ENCODE assay signal across 22 cellular contexts in genomic region chr13:110505594-110505993, GRCh38. TPM values are rescaled to one million over a fixed set of nuclear protein-coding genes. Genes with fewer than 3 reads are reported as not detected.
A peak's percentile ranks its signal among the peaks of the same experiment; 100 is the strongest.
DNase-seq lines count a peak whose midpoint lies in the region; TF ChIP-seq lines count a peak whose summit lies in the region.
"Had no signal": no experiment of that assay in that cellular context is flagged by ENCODE, and none has a peak within 500 bp of the region (broad histone marks: within the 10 kb centered on the region; RNA-seq: fewer than 3 reads in every experiment).

No MANE protein-coding gene starts in this region.

- no peak for TF ChIP-seq EP300 in SK-N-SH (IDR thresholded peaks at IDR 0.05; ENCODE audit: borderline replicate concordance in 1 of 2, low read depth in 1 of 2, low read length in 1 of 2)

- H4K20me1 ChIP-seq in SK-N-SH (ENCODE audit: insufficient read depth), result no peaks in the 10 kb centered on the region

- H3K27me3 Mint-ChIP-seq in endodermal cell (ENCODE audit: insufficient read depth) (no peaks in the 10 kb centered on the region), osteocyte (ENCODE audit: unreplicated experiment) (no peaks in the 10 kb centered on the region)

- H3K9me3 Mint-ChIP-seq in endodermal cell, result no peaks in the 10 kb centered on the region
- no peaks in the 10 kb centered on the region for H3K9me3 Mint-ChIP-seq in osteocyte (ENCODE audit: unreplicated experiment)

- H3K36me3 ChIP-seq in left ventricle myocardium inferior (peaks cover 85% of the 10 kb centered on the region), endodermal cell (ENCODE audit: control insufficient read depth, insufficient read depth, low read length) (peaks cover 93% of the 10 kb centered on the region), tibial artery (peaks cover 69 to 97% (median 91%) of the 10 kb centered on the region in 3 donors), SK-N-SH (replicated peaks in 1 of 2; ENCODE audit: control insufficient read depth in 1 of 2, insufficient read depth in 2 of 2, low read length in 1 of 2) (peaks cover 40 to 44% of the 10 kb centered on the region in 2 experiments)

- no peak overlapping the region for H2AFZ ChIP-seq in SK-N-SH (ENCODE audit: low read depth)
- H2AFZ ChIP-seq: GM23248 had no signal

- CTCF ChIA-PET in SK-N-SH (lab: Yijun Ruan, JAX), result no interaction called here

- peak overlapping the region; percentile 18 for H3K27ac Mint-ChIP-seq in endodermal cell
- peak overlapping the region; percentile 3 for H3K27ac Mint-ChIP-seq in osteocyte (ENCODE audit: unreplicated experiment)
- H3K27ac Mint-ChIP-seq: CD8-positive, alpha-beta memory T cell had no signal

- H3K4me1 Mint-ChIP-seq in endodermal cell, result no peaks in the 10 kb centered on the region
- H3K4me1 Mint-ChIP-seq in osteocyte (ENCODE audit: unreplicated experiment), result peaks cover 41% of the 10 kb centered on the region
- H3K4me1 Mint-ChIP-seq: CD8-positive, alpha-beta memory T cell had no signal

- H3K9ac ChIP-seq in endodermal cell (ENCODE audit: extremely low read depth, low read length, poor library complexity, severe bottlenecking) (no peak overlapping the region), SK-N-SH (no peak overlapping the region)
- H3K9ac ChIP-seq: GM23248 had no signal

- H3K4me2 ChIP-seq in SK-N-SH, result no peak overlapping the region

- H3F3A ChIP-seq in SK-N-SH (replicated peaks; ENCODE audit: insufficient read depth), result peaks cover 5% of the 10 kb centered on the region

- DNase-seq in left ventricle myocardium inferior, result no peak
- no peak for DNase-seq in cardiac septum (ENCODE audit: low spot score)
- no peak for DNase-seq in endodermal cell
- DNase-seq in osteocyte (ENCODE audit: extremely low spot score, unreplicated experiment), result no peak
- DNase-seq in tibial artery, result no peak
- DNase-seq in SK-N-SH, result no peak
- DNase-seq in SKM-1 treated with dmso at 0.1 percent for 144 hours (lab: John Stamatoyannopoulos, UW; ENCODE audit: unreplicated experiment), result no peak
- DNase-seq in stimulated activated CD4-positive, alpha-beta T cell treated with anti-CD3 and anti-CD28 coated beads, Interleukin-4, amount 100 ng/mL, for 1 hour, result no peak
- DNase-seq: AML-193; C1 segment of cervical spinal cord; CD8-positive, alpha-beta memory T cell; DMS79; GM23248; HCEC 1CT; IMR-90; NCI-H1105; NCI-H146; NCI-H2029; NCI-H2227 treated with DMSO at 0.1 percent for 48 hours; NCI-H510A treated with DMSO at 0.1 percent for 48 hours; NCI-H748 treated with DMSO at 0.1 percent for 48 hours; NK-92 treated with Interleukin-12 subunit alpha and Interleukin-12 subunit beta, amount 100 ng/mL, for 24 hours had no signal

- H3K9me3 ChIP-seq in left ventricle myocardium inferior (replicated peaks) (no peaks in the 10 kb centered on the region), endodermal cell (ENCODE audit: control insufficient read depth, low read length) (no peaks in the 10 kb centered on the region), tibial artery (no peaks in the 10 kb centered on the region), SK-N-SH (no peaks in the 10 kb centered on the region)

- H3K27ac ChIP-seq in left ventricle myocardium inferior (replicated peaks) (peak overlapping the region; percentile 92), endodermal cell (ENCODE audit: low read depth, low read length) (no peak overlapping the region), tibial artery (peak overlapping the region; percentile 46 to 79), SK-N-SH (ENCODE audit: low read depth in 2 of 2, low read length in 1 of 2) (no peak overlapping the region)
- H3K27ac ChIP-seq: GM23248 had no signal

- 94 to 100% methylated on average over 3 to 10 of the region's 10 CpGs for whole genome bisulfite sequencing in endodermal cell (ENCODE audit: insufficient coverage in 1 of 2, insufficient read length in 1 of 2), 2 experiments
- WGBS in SK-N-SH (ENCODE audit: low lambda C conversion rate), result 80% methylated on average over 2 of the region's 10 CpGs

- H3K36me3 Mint-ChIP-seq in endodermal cell (ENCODE audit: low read depth), result peaks cover 91% of the 10 kb centered on the region
- H3K36me3 Mint-ChIP-seq in osteocyte (ENCODE audit: unreplicated experiment), result peaks cover 69% of the 10 kb centered on the region
- H3K36me3 Mint-ChIP-seq: CD8-positive, alpha-beta memory T cell had no signal

- H3K4me3 ChIP-seq in left ventricle myocardium inferior, result no peak overlapping the region
- H3K4me3 ChIP-seq in endodermal cell (ENCODE audit: low read length), result no peak overlapping the region
- H3K4me3 ChIP-seq in tibial artery, result no peak overlapping the region
- H3K4me3 ChIP-seq in SK-N-SH (ENCODE audit: low read depth in 2 of 2, low read length in 1 of 2), result no peak overlapping the region
- H3K4me3 ChIP-seq: GM23248 had no signal

- H3K27me3 ChIP-seq in left ventricle myocardium inferior (ENCODE audit: low read depth) (no peaks in the 10 kb centered on the region), endodermal cell (ENCODE audit: control insufficient read depth, insufficient read depth, low read length, poor library complexity, severe bottlenecking) (no peaks in the 10 kb centered on the region), tibial artery (no peaks in the 10 kb centered on the region), SK-N-SH (ENCODE audit: insufficient read depth) (no peaks in the 10 kb centered on the region)

- intact Hi-C loops in left ventricle myocardium inferior (cut with micrococcal nuclease), result no loop called here
- intact Hi-C loops in cardiac septum (cut with DNase I), result no loop called here
- intact Hi-C loops in tibial artery (cut with DNase I; ENCODE audit: low total_unique reads), result loop anchor here (10.0 kb wide), 1 partner anchor 49 kb away; no protein-coding TSS in a partner anchor

- H3K4me3 Mint-ChIP-seq in endodermal cell (no peak overlapping the region), osteocyte (ENCODE audit: unreplicated experiment) (no peak overlapping the region)
- H3K4me3 Mint-ChIP-seq: CD8-positive, alpha-beta memory T cell had no signal

- POLR2A ChIA-PET in SK-N-SH (lab: Yijun Ruan, JAX), result no interaction called here

- H3K4me1 ChIP-seq in left ventricle myocardium inferior (peaks cover 58% of the 10 kb centered on the region), endodermal cell (ENCODE audit: control insufficient read depth, insufficient read depth, low read length) (no peaks in the 10 kb centered on the region), tibial artery (peaks cover 0 to 51% (median 25%) of the 10 kb centered on the region in 4 donors), SK-N-SH (ENCODE audit: control insufficient read depth in 1 of 2, insufficient read depth in 2 of 2, low read depth in 1 of 2, low read length in 1 of 2) (no peaks in the 10 kb centered on the region; a peak in 1 of 4 replicates)

- TF ChIP-seq CTCF in left ventricle myocardium inferior (IDR thresholded peaks at IDR 0.05; ENCODE audit: borderline replicate concordance) (no peak), endodermal cell (conservative IDR thresholded peaks at IDR 0.05) (no peak), osteocyte (IDR thresholded peaks at IDR 0.05) (no peak), tibial artery (IDR thresholded peaks at IDR 0.05) (no peak), SK-N-SH (IDR thresholded peaks at IDR 0.05) (no peak)

- no peak for TF ChIP-seq RAD21 in SK-N-SH (IDR thresholded peaks at IDR 0.05; ENCODE audit: low read length)

- H3K9me2 ChIP-seq in SK-N-SH, result no peaks in the 10 kb centered on the region

- H3K79me2 ChIP-seq in SK-N-SH (ENCODE audit: insufficient read depth), result no peaks in the 10 kb centered on the region

TF ChIP-seq in SK-N-SH, 30 proteins besides CTCF, POLR2A, EP300 and RAD21 (continues in another document):
- no peak for TF ChIP-seq REST (IDR thresholded peaks at IDR 0.05; ENCODE audit: low read depth, low read length)
- no peak for TF ChIP-seq POLR2AphosphoS5 (IDR thresholded peaks at IDR 0.05; ENCODE audit: low read depth, low read length)
- no peak for TF ChIP-seq MEF2A (IDR thresholded peaks at IDR 0.05; ENCODE audit: borderline replicate concordance, low read depth)
- TF ChIP-seq TAF1 (IDR thresholded peaks at IDR 0.05; ENCODE audit: borderline replicate concordance, low read depth, low read length), result no peak
- no peak for TF ChIP-seq TEAD4 (IDR thresholded peaks at IDR 0.05; ENCODE audit: borderline replicate concordance, insufficient read depth)
- TF ChIP-seq FOSL2 (IDR thresholded peaks at IDR 0.05; ENCODE audit: borderline replicate concordance, low read depth), result no peak
- no peak for TF ChIP-seq RXRA (IDR thresholded peaks at IDR 0.05; ENCODE audit: borderline replicate concordance, low read depth)

RNA-seq across cellular contexts. Expression of gene RAB20, which starts 55.9 kb away (rescaled TPM):
- 13.8 TPM for total RNA-seq in left ventricle myocardium inferior
- total RNA-seq in cardiac septum, result 12.6 TPM
- total RNA-seq in endodermal cell, result 10 to 100 TPM; 12.6 to 14.2 TPM
- polyA plus RNA-seq in endodermal cell (2013, experiment 1 of 2), result 5.4 TPM
- 6.1 TPM for polyA plus RNA-seq in endodermal cell (2013, experiment 2 of 2)
- 10.0 and 11.7 TPM in 2 replicates for total RNA-seq in osteocyte
- 4.9 and 5.2 TPM in 2 replicates for polyA plus RNA-seq in SK-N-SH (2012; rRNA removed)
- polyA plus RNA-seq in SK-N-SH (2012; cell fraction: cytosol; rRNA removed), result 4.8 and 5.3 TPM in 2 replicates
- 2.7 and 3.6 TPM in 2 replicates for polyA plus RNA-seq in SK-N-SH (2012; cell fraction: nucleus; rRNA removed)

Comparison
In these comparisons a context has a peak if more than half of its experiments do, and no peak if none do; other contexts are left out.
1. H3K27ac ChIP-seq: peak in left ventricle myocardium inferior (single experiment) and tibial artery (2 of 2); none in endodermal cell (single experiment) and SK-N-SH (0 of 2).